In the genomic region with DNA sequence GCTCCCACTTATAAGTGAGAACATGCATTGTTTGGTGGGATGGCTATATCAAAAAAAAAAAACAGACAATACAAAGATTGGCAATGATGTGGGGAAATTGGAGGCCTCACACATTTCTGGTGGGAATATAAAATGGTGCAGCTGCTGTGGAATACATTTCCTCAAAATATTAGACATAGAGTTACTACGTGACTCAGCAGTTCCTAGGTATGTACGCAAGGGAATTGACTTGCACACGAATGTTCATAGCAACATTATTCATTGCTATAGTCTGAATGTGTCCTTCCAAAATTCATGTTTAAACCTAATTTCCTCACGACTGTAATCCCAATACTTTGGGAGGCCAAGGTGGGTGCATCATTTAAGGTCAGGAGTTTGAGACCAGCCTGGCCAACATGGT, we compare ENCODE assay signal across 30 cellular contexts. TPM values are rescaled to one million over a fixed set of nuclear protein-coding genes. Genes with fewer than 3 reads are reported as not detected.
"Had no signal": no experiment of that assay in that cellular context is flagged by ENCODE, and none has a peak within 500 bp of the region (broad histone marks: within the 10 kb centered on the region; RNA-seq: fewer than 3 reads in every experiment).

No MANE protein-coding gene starts in this region.

- H3K9me3 ChIP-seq: SJCRH30 had no signal

- H3K4me3 ChIP-seq: PC-9, SJCRH30, SK-N-MC had no signal

- ATAC-seq: Panc1, Right ventricle myocardium inferior, SK-N-SH treated with all-trans-retinoic acid at 6 μM for 48 hours had no signal

- FAIRE-seq: RCC 7860 had no signal

- DNase-seq: MM.1S, MV-4-11, NCI-H1092, NCI-H1105, NCI-H1417 treated with DMSO at 0.1 percent for 48 hours, NCI-H1436 treated with DMSO at 0.1 percent for 48 hours, NCI-H1694 treated with DMSO at 0.1 percent for 48 hours, NCI-H187 treated with DMSO at 0.1 percent for 48 hours, NCI-H2029, NCI-H2081, NCI-H2171 treated with DMSO at 0.1 percent for 48 hours, NCI-H226, NCI-H446 treated with DMSO at 0.1 percent for 48 hours, NCI-H510A, NCI-H524, NCI-H526, NCI-H69, NCI-H748 treated with DMSO at 0.1 percent for 48 hours, PC-9, SHP77, SIG-M5, SJCRH30, T-helper 1 cell had no signal

- H3K27ac ChIP-seq: PC-9, RWPE1, SJCRH30, SK-N-MC had no signal

- H3K27me3 ChIP-seq: SJCRH30 had no signal

- H3K4me1 ChIP-seq: SJCRH30 had no signal

- H3K36me3 ChIP-seq: SJCRH30 had no signal

- H3K4me2 ChIP-seq: PC-9 had no signal

- H2AFZ ChIP-seq: PC-9 had no signal

RNA-seq across cellular contexts. Expression of gene ARHGEF33, which starts 2.3 kb away (rescaled TPM):
- total RNA-seq: SJCRH30, SK-MEL-5 had no signal
